In genomic region chr10:125661418-125661941, GRCh38 we compare ENCODE assay signal across 15 cellular contexts. TPM values are rescaled to one million over a fixed set of nuclear protein-coding genes. Genes with fewer than 3 reads are reported as not detected.
A peak's percentile ranks its signal among the peaks of the same experiment; 100 is the strongest.
DNase-seq lines count a peak whose midpoint lies in the region; ATAC-seq and TF ChIP-seq lines count a peak whose summit lies in the region.
"Had no signal": no experiment of that assay in that cellular context is flagged by ENCODE, and none has a peak within 500 bp of the region (broad histone marks: within the 10 kb centered on the region; RNA-seq: fewer than 3 reads in every experiment).

No MANE protein-coding gene starts in this region.

- H2AFZ ChIP-seq in hepatocyte: no peak overlapping the region

- DNase-seq in adipocyte (ENCODE audit: low read depth) (no peak), hepatocyte (ENCODE audit: low spot score) (no peak), upper lobe of right lung (no peak), Caco-2 (no peak)
- DNase-seq: Kasumi-1, NCI-H1417 treated with DMSO at 0.1 percent for 48 hours, NCI-H2029 treated with DMSO at 0.1 percent for 48 hours, NCI-H2171 treated with DMSO at 0.1 percent for 48 hours, NCI-H510A treated with DMSO at 0.1 percent for 48 hours, Peyer's patch, SHP77 treated with DMSO at 0.1 percent for 48 hours, T-helper 1 cell had no signal

- BruUV-seq in Caco-2 (replicated peaks; lab: Mats Ljungman, UMichigan): no TSS peak

- no peaks in the 10 kb centered on the region for H3K36me3 ChIP-seq in HEK293 (ENCODE audit: control insufficient read depth in 2 of 2, insufficient read depth in 1 of 2, low read length in 2 of 2)
- no peaks in the 10 kb centered on the region for H3K36me3 ChIP-seq in adipocyte (ENCODE audit: control insufficient read depth, insufficient read depth, low read length, severe bottlenecking)
- H3K36me3 ChIP-seq in hepatocyte (replicated peaks; ENCODE audit: insufficient read depth, low read depth): no peaks in the 10 kb centered on the region
- no peaks in the 10 kb centered on the region for H3K36me3 ChIP-seq in upper lobe of right lung
- no peaks in the 10 kb centered on the region for H3K36me3 ChIP-seq in Caco-2 (ENCODE audit: control insufficient read depth, insufficient read depth, low read length)
- H3K36me3 ChIP-seq: Peyer's patch had no signal

- H3K4me3 Mint-ChIP-seq in Caco-2 (ENCODE audit: unreplicated experiment): no peak overlapping the region

- POLR2A ChIA-PET in HEK293 (lab: Yijun Ruan, JAX) (interaction anchor here (1.7 kb wide), 2 partner anchors 30 to 58 kb away, joined by 7 to 11 read pairs; partner anchors contain the start of gene EDRF1), Caco-2 (lab: Charles Lee) (no interaction called here)

- H3K27me3 Mint-ChIP-seq in Caco-2 (ENCODE audit: insufficient read depth, unreplicated experiment): peaks cover 21% of the 10 kb centered on the region

- H3K4me2 ChIP-seq in hepatocyte: no peak overlapping the region

- no peaks in the 10 kb centered on the region for H3K4me1 Mint-ChIP-seq in Caco-2 (ENCODE audit: low read depth, unreplicated experiment)

- no peaks in the 10 kb centered on the region for H3K9me2 ChIP-seq in hepatocyte (replicated peaks; ENCODE audit: insufficient read depth)

- H3K27me3 ChIP-seq in adipocyte (replicated peaks; ENCODE audit: control insufficient read depth, insufficient read depth, low read length): no peaks in the 10 kb centered on the region
- H3K27me3 ChIP-seq in hepatocyte: no peaks in the 10 kb centered on the region
- no peaks in the 10 kb centered on the region for H3K27me3 ChIP-seq in upper lobe of right lung
- no peaks in the 10 kb centered on the region for H3K27me3 ChIP-seq in Caco-2 (replicated peaks; ENCODE audit: control insufficient read depth, insufficient read depth, low read length)
- H3K27me3 ChIP-seq: Peyer's patch had no signal

- no peaks in the 10 kb centered on the region for H3K79me2 ChIP-seq in hepatocyte

- ATAC-seq in upper lobe of right lung: peak; percentile 10
- no peak for ATAC-seq in GM18520 (IDR thresholded peaks at IDR 0.05; ENCODE audit: unreplicated experiment)
- no peak for ATAC-seq in GM21526 (IDR thresholded peaks at IDR 0.05; ENCODE audit: low FRiP score, unreplicated experiment)

- no peaks in the 10 kb centered on the region for H3K9me3 Mint-ChIP-seq in Caco-2 (ENCODE audit: unreplicated experiment)

- CTCF ChIA-PET in HEK293 (lab: Yijun Ruan, JAX): interaction anchor here (0.6 kb wide), 1 partner anchor 39 kb away, joined by 3 read pairs; no protein-coding TSS in a partner anchor
- CTCF ChIA-PET in Caco-2 (lab: Charles Lee): no interaction called here

- no peak overlapping the region for H3K27ac Mint-ChIP-seq in Caco-2 (ENCODE audit: unreplicated experiment)

- H3K9me3 ChIP-seq in HEK293 (ENCODE audit: control insufficient read depth, insufficient read depth, low read depth, low read length) (no peaks in the 10 kb centered on the region), adipocyte (ENCODE audit: control insufficient read depth, low read length) (peaks cover 5% of the 10 kb centered on the region), hepatocyte (ENCODE audit: low read depth) (no peaks in the 10 kb centered on the region), upper lobe of right lung (no peaks in the 10 kb centered on the region), Caco-2 (no peaks in the 10 kb centered on the region)
- H3K9me3 ChIP-seq: Peyer's patch had no signal

- H3K4me3 ChIP-seq in HEK293 (ENCODE audit: low read depth, low read length) (no peak overlapping the region), adipocyte (ENCODE audit: low read length) (peak overlapping the region; percentile 3), hepatocyte (no peak overlapping the region), upper lobe of right lung (no peak overlapping the region), Caco-2 (ENCODE audit: low read depth, low read length) (no peak overlapping the region)
- H3K4me3 ChIP-seq: Peyer's patch had no signal

- no peak for TF ChIP-seq CTCF in HEK293 (tag by site-specific recombination; IDR thresholded peaks at IDR 0.05)
- TF ChIP-seq CTCF in hepatocyte (IDR thresholded peaks at IDR 0.05; ENCODE audit: poor library complexity): no peak
- no peak for TF ChIP-seq CTCF in upper lobe of right lung (IDR thresholded peaks at IDR 0.05)
- no peak for TF ChIP-seq CTCF in Caco-2 (IDR thresholded peaks at IDR 0.05; ENCODE audit: insufficient read depth in 1 of 2, low read depth in 1 of 2, low read length in 1 of 2, severe bottlenecking in 1 of 2, unreplicated experiment in 1 of 2)

- no peaks in the 10 kb centered on the region for H4K20me1 ChIP-seq in hepatocyte (ENCODE audit: insufficient read depth, poor library complexity, severe bottlenecking)

- WGBS in hepatocyte (ENCODE audit: low lambda C conversion rate, missing lambda C conversion rate): 87% methylated on average over 13 of the region's 13 CpGs

- H3K4me1 ChIP-seq in HEK293 (ENCODE audit: control insufficient read depth, insufficient read depth, low read length): peaks cover 16% of the 10 kb centered on the region
- peaks cover 19% of the 10 kb centered on the region for H3K4me1 ChIP-seq in adipocyte (ENCODE audit: control insufficient read depth, insufficient read depth, low read length)
- no peaks in the 10 kb centered on the region for H3K4me1 ChIP-seq in hepatocyte (ENCODE audit: insufficient read depth)
- H3K4me1 ChIP-seq in upper lobe of right lung: no peaks in the 10 kb centered on the region
- H3K4me1 ChIP-seq in Caco-2: no peaks in the 10 kb centered on the region
- H3K4me1 ChIP-seq: Peyer's patch had no signal

- intact Hi-C loops in upper lobe of right lung (cut with DNase I): no loop called here
- intact Hi-C loops in Caco-2 (cut with micrococcal nuclease; ENCODE audit: unreplicated experiment): no loop called here

- no peaks in the 10 kb centered on the region for H3K36me3 Mint-ChIP-seq in Caco-2 (ENCODE audit: insufficient read depth, unreplicated experiment)

- no peak overlapping the region for H3K9ac ChIP-seq in adipocyte (ENCODE audit: low read length)

- H3K27ac ChIP-seq in HEK293 (ENCODE audit: extremely low read depth, low read depth, low read length) (peak overlapping the region; percentile 40; the same call in 1 of the 2 replicates), hepatocyte (peak overlapping the region; percentile 64), upper lobe of right lung (no peak overlapping the region)
- H3K27ac ChIP-seq: Peyer's patch had no signal

TF ChIP-seq in HEK293, 187 proteins besides CTCF, POLR2A, EP300 and RAD21:
- TF ChIP-seq ZNF776 (tag by site-specific recombination; IDR thresholded peaks at IDR 0.05; ENCODE audit: borderline replicate concordance): no peak
- TF ChIP-seq ZNF202 (tag by site-specific recombination; IDR thresholded peaks at IDR 0.05; ENCODE audit: borderline replicate concordance): no peak
- TF ChIP-seq SALL2 (tag by site-specific recombination; IDR thresholded peaks at IDR 0.05; ENCODE audit: borderline replicate concordance): no peak
- TF ChIP-seq KLF9 (tag by site-specific recombination; IDR thresholded peaks at IDR 0.05; ENCODE audit: low read depth): no peak
- no peak for TF ChIP-seq ZNF501 (tag by site-specific recombination; IDR thresholded peaks at IDR 0.05)
- TF ChIP-seq ZNF280D (tag by site-specific recombination; IDR thresholded peaks at IDR 0.05): no peak
- no peak for TF ChIP-seq SCRT1 (tag by site-specific recombination; IDR thresholded peaks at IDR 0.05; ENCODE audit: borderline replicate concordance)
- no peak for TF ChIP-seq ZNF660 (tag by site-specific recombination; IDR thresholded peaks at IDR 0.05)
- TF ChIP-seq ZNF664 (tag by site-specific recombination; IDR thresholded peaks at IDR 0.05): no peak
- TF ChIP-seq ZNF23 (tag by site-specific recombination; IDR thresholded peaks at IDR 0.05; ENCODE audit: borderline replicate concordance): no peak
- no peak for TF ChIP-seq HOXC10 (CRISPR knock-in tag; IDR thresholded peaks at IDR 0.05)
- no peak for TF ChIP-seq EGR2 (tag by site-specific recombination; IDR thresholded peaks at IDR 0.05; ENCODE audit: low read depth)
- TF ChIP-seq ZNF155 (tag by site-specific recombination; IDR thresholded peaks at IDR 0.05): no peak

RNA-seq across cellular contexts. Expression of gene TEX36, which starts 21.5 kb away (rescaled TPM):
- total RNA-seq in hepatocyte (not detected in 2 replicates), upper lobe of right lung (not detected), Caco-2 (2022) (not detected in 2 replicates)
- not detected in 2 replicates for polyA plus RNA-seq in hepatocyte
- total RNA-seq: Peyer's patch had no signal

RNA-seq across cellular contexts. Expression of gene EDRF1, which starts 58.0 kb away (rescaled TPM):
- total RNA-seq in hepatocyte (27.3 and 28.9 TPM in 2 replicates), upper lobe of right lung (20.8 TPM), Caco-2 (2022) (40.9 and 43.2 TPM in 2 replicates)
- polyA plus RNA-seq in hepatocyte: 10.1 and 11.4 TPM in 2 replicates
